In genomic region chr12:19186722-19187661, GRCh38 we compare ENCODE assay signal across 7 cellular contexts. TPM values are rescaled to one million over a fixed set of nuclear protein-coding genes. Genes with fewer than 3 reads are reported as not detected.
A peak's percentile ranks its signal among the peaks of the same experiment; 100 is the strongest.
DNase-seq lines count a peak whose midpoint lies in the region; ATAC-seq and TF ChIP-seq lines count a peak whose summit lies in the region.

No MANE protein-coding gene starts in this region.

- no peak overlapping the region for H2BK5ac ChIP-seq in IMR-90 (ENCODE audit: low read depth, low read length, poor library complexity, severe bottlenecking)

- H3K14ac ChIP-seq in IMR-90 (replicated peaks; ENCODE audit: low read depth, low read length) = no peak overlapping the region

- H3K9me3 ChIP-seq in IMR-90 (ENCODE audit: control insufficient read depth, insufficient read depth, low read length) = no peaks in the 10 kb centered on the region
- H3K9me3 ChIP-seq in psoas muscle = no peaks in the 10 kb centered on the region

- H3K27ac Mint-ChIP-seq in T-helper 2 cell treated with Interferon-gamma antibody and Interleukin-4, amounts not matched to agents 5 μg/mL and 100 μg/mL, for 36 hours = no peak overlapping the region

- H4K20me1 ChIP-seq in IMR-90 (ENCODE audit: insufficient read depth, low read length) = peaks cover 8% of the 10 kb centered on the region; the same call in 1 of the 2 replicates

- no TSS peak for BruUV-seq in IMR-90 (replicated peaks; lab: Mats Ljungman, UMichigan)

- TF ChIP-seq POLR2A in IMR-90 (IDR thresholded peaks at IDR 0.05; ENCODE audit: low read depth, low read length) = no peak

- H3K4me3 ChIP-seq in IMR-90 (ENCODE audit: insufficient read depth, low read depth, low read length) = no peak overlapping the region
- H3K4me3 ChIP-seq in fibroblast of villous mesenchyme (ENCODE audit: low read depth, low read length) = no peak overlapping the region
- H3K4me3 ChIP-seq in psoas muscle = no peak overlapping the region

- ATAC-seq in IMR-90 (ENCODE audit: low read depth) (peak; percentile 46; the same call in 1 of the 2 replicates), psoas muscle (no peak), HG02840 (IDR thresholded peaks at IDR 0.05; ENCODE audit: low FRiP score, unreplicated experiment) (no peak)

- POLR2A ChIA-PET in IMR-90 (lab: Charles Lee; ENCODE audit: unreplicated experiment) = no interaction called here

- peak; percentile 73 for TF ChIP-seq RAD21 in IMR-90 (IDR thresholded peaks at IDR 0.05; ENCODE audit: low read length)

- no peaks in the 10 kb centered on the region for H3K9me3 Mint-ChIP-seq in T-helper 2 cell treated with Interferon-gamma antibody and Interleukin-4, amounts not matched to agents 5 μg/mL and 100 μg/mL, for 36 hours

- peaks cover 7% of the 10 kb centered on the region for H3K9me1 ChIP-seq in IMR-90 (ENCODE audit: insufficient read depth, low read length)

- WGBS in IMR-90 (ENCODE audit: extremely low coverage in 2 of 2, insufficient read length in 1 of 2), 2 experiments = no CpG with 5 or more reads among the region's 4 CpGs
- WGBS in psoas muscle, 3 donors = 48 to 53% (median 52%) methylated on average over 4 of the region's 4 CpGs

- no peak overlapping the region for H2AFZ ChIP-seq in IMR-90 (replicated peaks; ENCODE audit: low read length, poor library complexity)

- no peak overlapping the region for H2BK15ac ChIP-seq in IMR-90 (ENCODE audit: low read depth, low read length)

- no peak overlapping the region for H3K56ac ChIP-seq in IMR-90 (ENCODE audit: extremely low read depth, insufficient read depth, low read length)

- no peak overlapping the region for H2BK20ac ChIP-seq in IMR-90 (ENCODE audit: low read depth, low read length)

- H3K4me1 ChIP-seq in IMR-90 (ENCODE audit: control insufficient read depth, insufficient read depth, low read length) = peaks cover 10% of the 10 kb centered on the region
- no peaks in the 10 kb centered on the region for H3K4me1 ChIP-seq in psoas muscle

- H2BK120ac ChIP-seq in IMR-90 (ENCODE audit: low read depth, low read length) = no peak overlapping the region

- H3K27me3 ChIP-seq in IMR-90 (ENCODE audit: control insufficient read depth, insufficient read depth, low read length) = no peaks in the 10 kb centered on the region
- H3K27me3 ChIP-seq in psoas muscle (ENCODE audit: insufficient read depth in 3 of 3, low read length in 2 of 3) = no peaks in the 10 kb centered on the region

- intact Hi-C loops in IMR-90 (cut with micrococcal nuclease) = loop anchor here (1.0 to 10.0 kb wide), 4 partner anchors 100 to 937 kb away; no protein-coding TSS in a partner anchor
- intact Hi-C loops in psoas muscle (cut with DNase I) = loop anchor here (10.0 kb wide), 2 partner anchors 322 to 932 kb away; no protein-coding TSS in a partner anchor

- no peak overlapping the region for H3K9ac ChIP-seq in IMR-90 (ENCODE audit: low read depth, low read length)

- DNase-seq in GM10266 (ENCODE audit: extremely low spot score) = peak; percentile 18
- DNase-seq in IMR-90 = peak; percentile 71
- DNase-seq in SK-N-DZ (ENCODE audit: low spot score) = peak; percentile 50
- peak; percentile 74 for DNase-seq in fibroblast of villous mesenchyme (ENCODE audit: low read depth)
- no peak for DNase-seq in psoas muscle
- DNase-seq in T-helper 2 cell treated with Interferon-gamma antibody and Interleukin-4, amounts not matched to agents 5 μg/mL and 100 μg/mL, for 36 hours (ENCODE audit: low spot score) = no peak

- CTCF ChIA-PET in IMR-90 (lab: Yijun Ruan, JAX) = interaction anchor here (0.7 to 1.5 kb wide), 7 partner anchors 13 to 941 kb away, joined by 3 to 5 read pairs (median 4); no protein-coding TSS in a partner anchor

- no peaks in the 10 kb centered on the region for H3K36me3 Mint-ChIP-seq in T-helper 2 cell treated with Interferon-gamma antibody and Interleukin-4, amounts not matched to agents 5 μg/mL and 100 μg/mL, for 36 hours (ENCODE audit: low read depth)

- H3K27ac ChIP-seq in IMR-90 (ENCODE audit: insufficient read depth, low read length) = no peak overlapping the region
- H3K27ac ChIP-seq in psoas muscle = no peak overlapping the region

- no peak overlapping the region for H3K4me2 ChIP-seq in IMR-90 (ENCODE audit: low read depth, low read length)

- H3K23ac ChIP-seq in IMR-90 (ENCODE audit: low read depth, low read length) = no peak overlapping the region

- no peak overlapping the region for H3K4me3 Mint-ChIP-seq in T-helper 2 cell treated with Interferon-gamma antibody and Interleukin-4, amounts not matched to agents 5 μg/mL and 100 μg/mL, for 36 hours

- H2AK9ac ChIP-seq in IMR-90 (replicated peaks; ENCODE audit: low read depth, low read length, poor library complexity) = no peak overlapping the region

- peaks cover 3% of the 10 kb centered on the region for H3K27me3 Mint-ChIP-seq in T-helper 2 cell treated with Interferon-gamma antibody and Interleukin-4, amounts not matched to agents 5 μg/mL and 100 μg/mL, for 36 hours (ENCODE audit: low read depth)

- H3K36me3 ChIP-seq in IMR-90 (ENCODE audit: control insufficient read depth, insufficient read depth, low read length) (no peaks in the 10 kb centered on the region), psoas muscle (ENCODE audit: insufficient read depth in 1 of 2, low read depth in 1 of 2) (no peaks in the 10 kb centered on the region)

- dilution Hi-C loops in IMR-90 (cut with HindIII; ENCODE audit: low sequenced_read_pairs, unreplicated experiment) = no loop called here

- H4K91ac ChIP-seq in IMR-90 (ENCODE audit: insufficient read depth, low read depth, low read length) = no peak overlapping the region; the same call in 1 of the 2 replicates

- no peak overlapping the region for H3K18ac ChIP-seq in IMR-90 (ENCODE audit: low read depth, low read length)

- peaks cover 15 to 39% of the 10 kb centered on the region in 2 experiments for H3K79me1 ChIP-seq in IMR-90 (ENCODE audit: low read depth in 1 of 2, low read length in 2 of 2)

- TF ChIP-seq CTCF in GM10266 (IDR thresholded peaks at IDR 0.05; ENCODE audit: control insufficient read depth, insufficient read depth, low read depth, missing control alignments) (peak; percentile 37), IMR-90 (conservative IDR thresholded peaks at IDR 0.05; ENCODE audit: low read depth, low read length) (peak; percentile 68), fibroblast of villous mesenchyme (IDR thresholded peaks at IDR 0.05; ENCODE audit: insufficient read depth, low read depth, low read length) (peak; percentile 61), psoas muscle (IDR thresholded peaks at IDR 0.05) (peak; percentile 57)

- no peak overlapping the region for H2AK5ac ChIP-seq in IMR-90 (ENCODE audit: low read depth, low read length)

- H3K4ac ChIP-seq in IMR-90 (ENCODE audit: low read depth, low read length) = no peak overlapping the region

- in situ Hi-C loops in IMR-90 (cut with MboI; ENCODE audit: low sequenced_read_pairs) = loop anchor here (10.0 kb wide), 3 partner anchors 322 to 932 kb away; no protein-coding TSS in a partner anchor

- no peaks in the 10 kb centered on the region for H3K4me1 Mint-ChIP-seq in T-helper 2 cell treated with Interferon-gamma antibody and Interleukin-4, amounts not matched to agents 5 μg/mL and 100 μg/mL, for 36 hours (ENCODE audit: low read depth)

- no peak overlapping the region for H4K5ac ChIP-seq in IMR-90 (ENCODE audit: low read depth, low read length)

- H4K8ac ChIP-seq in IMR-90 (ENCODE audit: low read depth in 2 of 2, low read length in 2 of 2) = no peak overlapping the region

TF ChIP-seq in IMR-90, 13 proteins besides CTCF, POLR2A, EP300 and RAD21:
- TF ChIP-seq USF2 (IDR thresholded peaks at IDR 0.05; ENCODE audit: low read depth, low read length) = no peak
- peak; percentile 85 for TF ChIP-seq SMC3 (IDR thresholded peaks at IDR 0.05; ENCODE audit: low read depth, low read length)
- TF ChIP-seq FOS (IDR thresholded peaks at IDR 0.05; ENCODE audit: low read depth, low read length) = no peak
- TF ChIP-seq RCOR1 (IDR thresholded peaks at IDR 0.05; ENCODE audit: insufficient replicate concordance, low read length) = no peak
TF ChIP-seq in IMR-90: peak in this region for 1.

RNA-seq across cellular contexts. Expression of gene PLEKHA5, which starts 57.5 kb away (rescaled TPM):
- 12.2 and 16.1 TPM in 2 replicates for total RNA-seq in IMR-90 (2012; rRNA removed)
- 4.3 and 5.3 TPM in 2 replicates for polyA plus RNA-seq in IMR-90 (2012; rRNA removed)
- 0.95 and 1.1 TPM in 2 replicates for polyA plus RNA-seq in IMR-90 (2012; cell fraction: cytosol; rRNA removed)
- 1.2 and 7.9 TPM in 2 replicates for polyA plus RNA-seq in IMR-90 (2012; cell fraction: nucleus; rRNA removed; ENCODE audit: low replicate concordance)
- polyA plus RNA-seq in SK-N-DZ (2014; cell fraction: cytosol; rRNA removed) = 15.7 and 19.1 TPM in 2 replicates
- 29.1 and 30.4 TPM in 2 replicates for polyA plus RNA-seq in SK-N-DZ (2014; cell fraction: nucleus; rRNA removed)
- total RNA-seq in fibroblast of villous mesenchyme = 31.6 and 37.1 TPM in 2 replicates
- total RNA-seq in psoas muscle = 1 to 10 TPM in 3 of 4 donors, under 1 TPM in 1; 0.78 to 3.3 (median 1.2) TPM
- under 1 TPM; 0.52 to 0.80 (median 0.73) TPM for polyA plus RNA-seq in psoas muscle

Comparison
In these comparisons a context has a peak if more than half of its experiments do, and no peak if none do; other contexts are left out.
1. DNase-seq: peak in GM10266 (single experiment), IMR-90 (single experiment), SK-N-DZ (single experiment) and fibroblast of villous mesenchyme (single experiment); none in psoas muscle (0 of 2) and T-helper 2 cell treated with Interferon-gamma antibody and Interleukin-4, amounts not matched to agents 5 μg/mL and 100 μg/mL, for 36 hours (single experiment).
2. Peak in every context shown above with its lines, with median percentiles within 50 percentile points of each other: CTCF ChIP-seq.